In the genomic region with DNA sequence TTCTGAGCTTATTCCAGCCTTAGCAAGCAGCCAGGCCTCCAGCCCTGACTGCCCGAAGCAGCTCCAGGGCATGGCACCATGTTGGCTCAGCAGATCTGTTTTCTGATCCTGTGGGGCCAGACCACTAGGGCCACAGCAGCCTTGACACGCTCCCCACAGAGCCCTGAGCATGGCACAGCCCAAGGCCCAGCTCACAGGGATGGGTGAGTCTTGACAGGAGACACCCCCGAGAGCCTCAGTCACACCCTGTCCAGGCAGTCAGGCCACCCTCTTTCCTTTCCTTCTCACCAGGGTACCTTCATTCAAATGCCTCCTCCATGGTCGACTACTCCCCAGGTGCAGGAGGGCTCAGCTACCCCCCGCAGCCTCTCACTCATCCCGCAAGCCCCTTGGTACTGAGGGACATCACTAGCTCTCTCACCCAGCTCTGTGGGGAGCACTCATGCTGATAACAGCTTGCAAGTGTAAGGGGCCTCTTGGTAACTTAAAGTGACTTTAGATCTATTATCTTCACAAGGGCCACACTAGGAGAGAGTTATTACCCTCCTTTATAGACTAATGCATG, we compare ENCODE assay signal across 9 cellular contexts. TPM values are rescaled to one million over a fixed set of nuclear protein-coding genes. Genes with fewer than 3 reads are reported as not detected.
DNase-seq lines count a peak whose midpoint lies in the region; ATAC-seq, FAIRE-seq and TF ChIP-seq lines count a peak whose summit lies in the region.
"Had no signal": no experiment of that assay in that cellular context is flagged by ENCODE, and none has a peak within 500 bp of the region (broad histone marks: within the 10 kb centered on the region; RNA-seq: fewer than 3 reads in every experiment).

No MANE protein-coding gene starts in this region.

- TF ChIP-seq POLR2A in GM12891 (IDR thresholded peaks at IDR 0.05; ENCODE audit: low read depth, low read length) = no peak

- no peak overlapping the region for H3K4me3 Mint-ChIP-seq in activated CD8-positive, alpha-beta T cell treated with anti-CD3 and anti-CD28 coated beads for 36 hours

- CTCF ChIA-PET in activated CD8-positive, alpha-beta T cell treated with anti-CD3 and anti-CD28 coated beads for 36 hours (lab: Charles Lee) = interaction anchor here (0.8 to 28.9 kb wide), 28 partner anchors 8 to 466 kb away, joined by 3 to 1168 read pairs (median 4); partner anchors contain the start of genes BATF2, CDC42EP2, EHD1 and MEN1

- in situ Hi-C loops in G401 (cut with HindIII; ENCODE audit: low sequenced_read_pairs) = loop anchor here (5.0 kb wide), 1 partner anchor 44 kb away; no protein-coding TSS in a partner anchor

- POLR2A ChIA-PET in activated CD8-positive, alpha-beta T cell treated with anti-CD3 and anti-CD28 coated beads for 36 hours (lab: Charles Lee) = interaction anchor here (1.0 to 26.2 kb wide), 7 partner anchors 15 to 269 kb away, joined by 3 to 768 read pairs (median 9); partner anchors contain the start of genes EHD1 and ZNHIT2

- H3K36me3 Mint-ChIP-seq in activated CD8-positive, alpha-beta T cell treated with anti-CD3 and anti-CD28 coated beads for 36 hours (ENCODE audit: low read depth) = peaks cover 6% of the 10 kb centered on the region

- H3K9ac ChIP-seq in mucosa of rectum (ENCODE audit: low read depth in 1 of 2, low read length in 2 of 2) = peak overlapping the region; percentile 4 to 41

- intact Hi-C loops in activated CD8-positive, alpha-beta T cell treated with anti-CD3 and anti-CD28 coated beads for 36 hours (cut with micrococcal nuclease) = loop anchor here (10.0 kb wide), 1 partner anchor 167 kb away; the partner anchor contains the start of gene ARL2

- H3K4me3 ChIP-seq in mucosa of rectum (ENCODE audit: low read length in 2 of 2) = peak overlapping the region in 1 of 2 donors; percentile 2

- TF ChIP-seq CTCF in C4-2B (conservative IDR thresholded peaks at IDR 0.05) = no peak
- no peak for TF ChIP-seq CTCF in activated CD8-positive, alpha-beta T cell treated with anti-CD3 and anti-CD28 coated beads for 36 hours (IDR thresholded peaks at IDR 0.05)

- DNase-seq in GM12891 (ENCODE audit: insufficient read length, low spot score) = no peak
- no peak for DNase-seq in activated CD8-positive, alpha-beta T cell treated with anti-CD3 and anti-CD28 coated beads for 36 hours
- DNase-seq in NCI-H2107 (lab: John Stamatoyannopoulos, UW) = no peak
- no peak for DNase-seq in G401 (ENCODE audit: low spot score)
- DNase-seq: DND-41, NCI-H2171 had no signal

- no peak for ATAC-seq in activated CD8-positive, alpha-beta T cell treated with anti-CD3 and anti-CD28 coated beads for 36 hours
- no peak for ATAC-seq in HG03039 (IDR thresholded peaks at IDR 0.05; ENCODE audit: unreplicated experiment)

- H3K9me3 Mint-ChIP-seq in activated CD8-positive, alpha-beta T cell treated with anti-CD3 and anti-CD28 coated beads for 36 hours = no peaks in the 10 kb centered on the region

- H3K36me3 ChIP-seq in mucosa of rectum (ENCODE audit: control insufficient read depth in 2 of 2, insufficient read depth in 2 of 2, low read length in 2 of 2) = peaks cover under 1 to 7% of the 10 kb centered on the region in 2 donors

- peaks cover 67% of the 10 kb centered on the region for H3K4me1 Mint-ChIP-seq in activated CD8-positive, alpha-beta T cell treated with anti-CD3 and anti-CD28 coated beads for 36 hours (ENCODE audit: low read depth)

- H3K27ac Mint-ChIP-seq in activated CD8-positive, alpha-beta T cell treated with anti-CD3 and anti-CD28 coated beads for 36 hours = peak overlapping the region; percentile 76

- FAIRE-seq in GM12891 (lab: Jason Lieb, UNC) = peak; percentile 35

- peak overlapping the region; percentile 3 for H3K27ac ChIP-seq in C4-2B
- H3K27ac ChIP-seq in mucosa of rectum (ENCODE audit: low read depth in 2 of 2, low read length in 2 of 2) = peak overlapping the region; percentile 80 to 87

- no peaks in the 10 kb centered on the region for H3K27me3 ChIP-seq in mucosa of rectum (ENCODE audit: control insufficient read depth in 2 of 2, insufficient read depth in 2 of 2, low read length in 2 of 2)

- H3K9me3 ChIP-seq in mucosa of rectum (ENCODE audit: control insufficient read depth in 2 of 2, low read length in 2 of 2) = no peaks in the 10 kb centered on the region

- H3K4me1 ChIP-seq in mucosa of rectum (ENCODE audit: control insufficient read depth in 2 of 2, insufficient read depth in 2 of 2, low read length in 2 of 2) = peaks cover 47 to 58% of the 10 kb centered on the region in 2 donors

- H3K27me3 Mint-ChIP-seq in activated CD8-positive, alpha-beta T cell treated with anti-CD3 and anti-CD28 coated beads for 36 hours = no peaks in the 10 kb centered on the region

TF ChIP-seq in GM12891, 5 proteins besides CTCF, POLR2A, EP300 and RAD21:
- TF ChIP-seq POU2F2 (IDR thresholded peaks at IDR 0.05; ENCODE audit: low read depth, low read length) (no peak), PAX5 (IDR thresholded peaks at IDR 0.05; ENCODE audit: insufficient read depth, low read length, severe bottlenecking) (no peak), SPI1 (IDR thresholded peaks at IDR 0.05; ENCODE audit: low read depth, low read length) (no peak), TAF1 (IDR thresholded peaks at IDR 0.05; ENCODE audit: low read depth, low read length) (no peak), POLR2AphosphoS5 (IDR thresholded peaks at IDR 0.05; ENCODE audit: low read depth, low read length) (no peak)

RNA-seq across cellular contexts. Expression of gene CDC42BPG, which starts 3.8 kb away (rescaled TPM):
- 0.36 TPM for polyA plus RNA-seq in GM12891 (2012; ENCODE audit: low read depth, missing spikeins)
- total RNA-seq in activated CD8-positive, alpha-beta T cell treated with anti-CD3 and anti-CD28 coated beads for 36 hours = under 1 TPM; 0.31 to 0.61 TPM
- total RNA-seq in G401 (2014; rRNA removed; shearing (Covaris generic)) = 1.6 and 2.3 TPM in 2 replicates

RNA-seq across cellular contexts. Expression of gene EHD1, which starts 30.1 kb away (rescaled TPM):
- polyA plus RNA-seq in GM12891 (2012; ENCODE audit: low read depth, missing spikeins) = 84.7 TPM
- total RNA-seq in activated CD8-positive, alpha-beta T cell treated with anti-CD3 and anti-CD28 coated beads for 36 hours = 10 to 100 TPM; 60.3 to 65.1 TPM
- 25.3 and 32.4 TPM in 2 replicates for total RNA-seq in G401 (2014; rRNA removed; shearing (Covaris generic))

RNA-seq across cellular contexts. Expression of gene MEN1, which starts 37.9 kb away (rescaled TPM):
- polyA plus RNA-seq in GM12891 (2012; ENCODE audit: low read depth, missing spikeins) = 16.2 TPM
- 10 to 100 TPM; 25.8 to 29.0 TPM for total RNA-seq in activated CD8-positive, alpha-beta T cell treated with anti-CD3 and anti-CD28 coated beads for 36 hours
- total RNA-seq in G401 (2014; rRNA removed; shearing (Covaris generic)) = 12.3 and 13.9 TPM in 2 replicates

RNA-seq across cellular contexts. Expression of gene MAP4K2, which starts 45.3 kb away (rescaled TPM):
- 30.2 TPM for polyA plus RNA-seq in GM12891 (2012; ENCODE audit: low read depth, missing spikeins)
- 10 to 100 TPM; 56.4 to 58.0 TPM for total RNA-seq in activated CD8-positive, alpha-beta T cell treated with anti-CD3 and anti-CD28 coated beads for 36 hours
- 24.7 and 26.6 TPM in 2 replicates for total RNA-seq in G401 (2014; rRNA removed; shearing (Covaris generic))
